Comparison of ENCODE assay signal across 1 cellular context in the genomic region with DNA sequence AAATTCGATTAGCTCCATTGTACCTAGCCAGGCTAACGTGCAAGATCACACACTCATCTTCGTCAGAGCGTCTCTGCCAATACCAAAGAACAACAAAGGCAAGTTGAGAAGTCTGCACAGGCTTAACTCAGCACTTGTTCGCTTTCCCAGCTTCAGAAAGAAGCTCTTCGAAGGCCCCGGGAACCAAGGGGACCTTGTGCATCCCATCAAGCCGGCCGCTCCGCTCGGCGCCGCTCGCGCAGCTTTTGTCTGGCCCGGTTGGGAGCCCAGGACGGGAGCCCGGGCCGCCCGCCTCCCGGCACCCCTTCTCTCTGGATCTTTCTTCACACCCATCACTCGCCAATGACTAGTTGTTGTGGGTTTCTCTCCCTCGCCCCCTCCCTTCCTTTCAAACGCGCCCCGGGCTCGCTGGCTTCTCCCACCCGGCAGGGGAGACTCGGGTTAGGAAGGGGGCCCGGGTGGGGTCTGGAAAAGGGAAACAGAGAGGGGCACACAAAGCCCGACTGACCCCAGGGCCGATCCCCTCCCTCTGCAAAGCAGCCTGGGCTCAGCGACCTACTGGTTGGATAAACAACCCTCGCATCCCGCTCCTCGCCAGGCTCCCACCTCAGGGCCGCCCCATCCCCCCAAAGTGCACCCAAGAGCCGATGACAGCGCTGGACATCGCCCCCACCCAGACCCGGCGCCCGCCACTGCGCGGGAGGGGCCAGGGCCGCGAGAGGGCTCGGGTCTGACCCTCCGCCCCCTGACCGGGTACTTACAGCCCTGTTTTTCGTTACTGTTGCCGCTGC.
A peak's percentile ranks its signal among the peaks of the same experiment; 100 is the strongest.
TF ChIP-seq lines count a peak whose summit lies in the region.

No MANE protein-coding gene starts in this region.

TF ChIP-seq in SK-N-SH, 30 proteins besides CTCF, POLR2A, EP300 and RAD21:
- TF ChIP-seq TCF12 (IDR thresholded peaks at IDR 0.05) (no peak), MXI1 (IDR thresholded peaks at IDR 0.05; ENCODE audit: low read depth, low read length) (peak; percentile 24; the same call in 1 of the 2 replicates), CHD2 (IDR thresholded peaks at IDR 0.05; ENCODE audit: low read length, partially characterized antibody) (peak; percentile 32)
